Comparison of ENCODE assay signal across 8 cellular contexts in the genomic region with DNA sequence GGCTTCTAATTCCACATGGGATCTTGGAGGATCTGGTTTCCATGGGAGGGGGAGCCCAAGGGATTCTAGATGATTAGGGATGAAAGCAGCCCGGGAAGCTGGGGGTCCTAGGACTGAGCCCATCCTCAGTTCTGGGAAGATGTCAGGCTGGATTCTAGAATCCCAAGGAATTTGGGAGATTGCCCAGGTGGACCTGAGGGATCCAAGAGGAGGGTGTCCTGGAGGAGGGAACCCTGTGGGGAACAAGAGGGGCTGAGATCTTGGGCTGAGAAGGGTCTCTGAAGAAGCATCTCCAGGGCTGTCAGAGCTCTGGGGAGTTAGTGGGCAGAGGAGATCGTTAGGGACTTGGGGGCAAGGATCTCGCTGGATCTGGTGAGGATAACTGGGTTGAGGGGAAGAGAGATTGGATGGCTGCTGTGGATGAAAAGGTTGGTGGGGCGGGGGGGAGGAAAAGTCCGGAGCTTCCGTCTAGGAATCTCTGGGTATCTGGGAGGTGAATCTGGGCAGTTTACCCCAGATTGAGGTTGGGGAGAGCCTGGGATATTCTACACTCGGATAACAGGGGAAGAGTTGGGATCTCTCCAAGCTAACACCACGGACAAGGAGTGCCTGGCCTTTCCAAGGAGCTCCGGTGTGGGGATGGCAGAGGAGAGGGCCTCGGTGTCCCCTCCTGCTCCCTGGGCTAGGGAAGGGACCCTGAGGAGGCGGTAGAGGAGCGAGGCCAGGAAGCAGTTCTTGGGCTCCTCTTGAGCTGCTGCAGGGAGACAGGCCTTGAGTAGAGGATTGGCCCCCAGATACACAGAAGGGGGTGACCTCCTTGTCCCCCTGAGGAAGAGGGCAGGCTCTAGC. TPM values are rescaled to one million over a fixed set of nuclear protein-coding genes. Genes with fewer than 3 reads are reported as not detected.
DNase-seq lines count a peak whose midpoint lies in the region; ATAC-seq and TF ChIP-seq lines count a peak whose summit lies in the region.
"Had no signal": no experiment of that assay in that cellular context is flagged by ENCODE, and none has a peak within 500 bp of the region (broad histone marks: within the 10 kb centered on the region; RNA-seq: fewer than 3 reads in every experiment).

No MANE protein-coding gene starts in this region.

- H3K9me3 Mint-ChIP-seq in HFFc6, result no peaks in the 10 kb centered on the region

- intact Hi-C loops in body of pancreas (cut with DNase I) (no loop called here), ovary (cut with DNase I) (no loop called here), aorta (cut with DNase I) (no loop called here)

- H3K27ac Mint-ChIP-seq in HFFc6, result peak overlapping the region; percentile 29

- TF ChIP-seq EP300 in ovary (IDR thresholded peaks at IDR 0.05), result no peak

- peak overlapping the region; percentile 84 for H3K4me3 Mint-ChIP-seq in HFFc6

- H3K4me3 ChIP-seq in body of pancreas, result no peak overlapping the region
- peak overlapping the region; percentile 84 for H3K4me3 ChIP-seq in ovary
- H3K4me3 ChIP-seq in aorta (ENCODE audit: low read length in 2 of 2), result no peak overlapping the region

- DNase-seq in HFFc6 (no peak), body of pancreas (no peak), ovary (peak in 2 of 5 donors; percentile 38 to 50), dedifferentiated amniotic fluid mesenchymal stem cell (ENCODE audit: extremely low spot score) (no peak), NCI-H526 (lab: John Stamatoyannopoulos, UW) (no peak), aorta (no peak)
- DNase-seq: activated CD4-positive, alpha-beta T cell treated with anti-CD3 and anti-CD28 coated beads, Interleukin-2, amount 50 U/mL, for 1 hour; stimulated activated CD4-positive, alpha-beta T cell treated with anti-CD3 and anti-CD28 coated beads, Interleukin-2, amount 100 ng/mL, for 24 hours had no signal

- ATAC-seq in body of pancreas (no peak), aorta (ENCODE audit: low FRiP score) (no peak)

- no peaks in the 10 kb centered on the region for H3K27me3 ChIP-seq in body of pancreas
- no peaks in the 10 kb centered on the region for H3K27me3 ChIP-seq in ovary
- no peaks in the 10 kb centered on the region for H3K27me3 ChIP-seq in aorta (ENCODE audit: control insufficient read depth in 1 of 2, insufficient read depth in 2 of 2, low read length in 1 of 2)

- H3K27ac ChIP-seq in body of pancreas (peak overlapping the region in 3 of 4 donors; percentile 77 to 96 (median 93)), ovary (peak overlapping the region in 1 of 2 donors; percentile 85), aorta (ENCODE audit: low read depth in 1 of 2, low read length in 2 of 2) (no peak overlapping the region)

- H3K27me3 Mint-ChIP-seq in HFFc6 (ENCODE audit: insufficient read depth), result peaks cover 2% of the 10 kb centered on the region; the same call in 1 of the 2 replicates

- H3K9me3 ChIP-seq in body of pancreas (no peaks in the 10 kb centered on the region), ovary (no peaks in the 10 kb centered on the region), aorta (ENCODE audit: control insufficient read depth, low read length) (no peaks in the 10 kb centered on the region)

- TF ChIP-seq POLR2A in body of pancreas (IDR thresholded peaks at IDR 0.05), result no peak
- TF ChIP-seq POLR2A in ovary (IDR thresholded peaks at IDR 0.05), result no peak

- no peaks in the 10 kb centered on the region for H3K36me3 ChIP-seq in body of pancreas (replicated peaks in 1 of 2; ENCODE audit: insufficient read depth in 1 of 2, low read depth in 2 of 2)
- no peaks in the 10 kb centered on the region for H3K36me3 ChIP-seq in ovary
- no peaks in the 10 kb centered on the region for H3K36me3 ChIP-seq in aorta (ENCODE audit: control insufficient read depth in 1 of 2, insufficient read depth in 2 of 2, low read length in 1 of 2)

- TF ChIP-seq CTCF in HFFc6 (IDR thresholded peaks at IDR 0.05), result no peak
- no peak for TF ChIP-seq CTCF in body of pancreas (IDR thresholded peaks at IDR 0.05)
- no peak for TF ChIP-seq CTCF in ovary (IDR thresholded peaks at IDR 0.05)

- H3K4me1 ChIP-seq in body of pancreas (peaks cover 20% of the 10 kb centered on the region), ovary (ENCODE audit: insufficient read depth) (no peaks in the 10 kb centered on the region), aorta (ENCODE audit: control insufficient read depth in 1 of 2, insufficient read depth in 2 of 2, low read length in 2 of 2) (peaks cover 0 to 1% of the 10 kb centered on the region in 2 donors)

- 0 out of 2 replicates have a peak, but pooled peaks cover 9% of the 10 kb centered on the region for H3K36me3 Mint-ChIP-seq in HFFc6 (ENCODE audit: low read depth)

- 71 to 75% methylated on average over 10 to 12 of the region's 12 CpGs for WGBS in body of pancreas, 2 donors
- 47 to 54% (median 52%) methylated on average over 12 of the region's 12 CpGs for WGBS in ovary, 3 donors
- 62 to 64% methylated on average over 12 of the region's 12 CpGs for WGBS in aorta, 2 donors

- peaks cover 31% of the 10 kb centered on the region for H3K4me1 Mint-ChIP-seq in HFFc6 (ENCODE audit: low read depth)

RNA-seq across cellular contexts. Expression of gene FBXL19, which starts 1.6 kb away (rescaled TPM):
- 10 to 100 TPM; 21.9 to 25.8 (median 23.4) TPM for total RNA-seq in HFFc6 (2021; fragmentation: NEBNext Ultra II Directional; extraction: Animal tissue kit (Norgen Biotek cat#: 25700))
- 10 to 100 TPM in 1 of 2 donors, 1 to 10 TPM in 1; 8.6 to 21.1 TPM for total RNA-seq in body of pancreas
- 10 to 100 TPM; 10.2 to 24.3 (median 15.4) TPM for total RNA-seq in ovary
- 10 to 100 TPM in 1 of 2 donors, 1 to 10 TPM in 1; 1.6 to 12.4 TPM for polyA plus RNA-seq in ovary
- total RNA-seq in aorta, result 10 to 100 TPM; 14.7 to 22.7 TPM
- 10 to 100 TPM in 1 of 2 donors, 1 to 10 TPM in 1; 4.3 to 11.6 TPM for polyA plus RNA-seq in aorta

RNA-seq across cellular contexts. Expression of gene ORAI3, which starts 23.8 kb away (rescaled TPM):
- total RNA-seq in HFFc6 (2021; fragmentation: NEBNext Ultra II Directional; extraction: Animal tissue kit (Norgen Biotek cat#: 25700)), result 10 to 100 TPM; 15.2 to 26.2 (median 18.4) TPM
- total RNA-seq in body of pancreas (10 to 100 TPM in 1 of 2 donors, 1 to 10 TPM in 1; 7.9 to 27.2 TPM), ovary (10 to 100 TPM; 21.5 to 30.8 (median 24.1) TPM), aorta (10 to 100 TPM; 11.8 to 21.7 TPM)
- polyA plus RNA-seq in ovary (10 to 100 TPM; 26.0 to 27.5 TPM), aorta (10 to 100 TPM in 1 of 2 donors, 1 to 10 TPM in 1; 9.1 to 20.8 TPM)

RNA-seq across cellular contexts. Expression of gene CTF1, which starts 28.6 kb away (rescaled TPM):
- total RNA-seq in HFFc6 (2021; fragmentation: NEBNext Ultra II Directional; extraction: Animal tissue kit (Norgen Biotek cat#: 25700)), result 10 to 100 TPM; 12.0 to 16.3 (median 14.0) TPM
- 1 to 10 TPM; 1.0 to 2.0 TPM for total RNA-seq in body of pancreas
- 10 to 100 TPM in 5 of 7 donors, 1 to 10 TPM in 2; 7.0 to 22.4 (median 14.4) TPM for total RNA-seq in ovary
- 10 to 100 TPM in 1 of 2 donors, 1 to 10 TPM in 1; 7.9 to 16.2 TPM for polyA plus RNA-seq in ovary
- total RNA-seq in aorta, result 1 to 10 TPM; 6.2 to 7.2 TPM
- 1 to 10 TPM; 6.4 to 7.9 TPM for polyA plus RNA-seq in aorta

RNA-seq across cellular contexts. Expression of gene BCL7C, which starts 31.1 kb away (rescaled TPM):
- 10 to 100 TPM; 42.7 to 52.7 (median 48.4) TPM for total RNA-seq in HFFc6 (2021; fragmentation: NEBNext Ultra II Directional; extraction: Animal tissue kit (Norgen Biotek cat#: 25700))
- total RNA-seq in body of pancreas (10 to 100 TPM; 19.8 to 24.1 TPM), ovary (10 to 100 TPM; 34.4 to 54.8 (median 49.0) TPM), aorta (10 to 100 TPM; 30.2 to 33.9 TPM)
- polyA plus RNA-seq in ovary (10 to 100 TPM; 13.3 to 44.1 TPM), aorta (10 to 100 TPM; 54.8 to 60.7 TPM)

RNA-seq across cellular contexts. Expression of gene SETD1A, which starts 32.5 kb away (rescaled TPM):
- 10 to 100 TPM; 13.4 to 15.8 (median 14.4) TPM for total RNA-seq in HFFc6 (2021; fragmentation: NEBNext Ultra II Directional; extraction: Animal tissue kit (Norgen Biotek cat#: 25700))
- 10 to 100 TPM in 1 of 2 donors, 1 to 10 TPM in 1; 4.7 to 10.9 TPM for total RNA-seq in body of pancreas
- total RNA-seq in ovary, result 10 to 100 TPM in 5 of 7 donors, 1 to 10 TPM in 2; 5.0 to 31.8 (median 24.9) TPM
- polyA plus RNA-seq in ovary, result 10 to 100 TPM in 1 of 2 donors, 1 to 10 TPM in 1; 5.8 to 17.1 TPM
- 10 to 100 TPM; 16.4 to 19.7 TPM for total RNA-seq in aorta
- 1 to 10 TPM; 4.4 to 9.7 TPM for polyA plus RNA-seq in aorta

Comparison
In these comparisons a context has a peak if more than half of its experiments do, and no peak if none do; other contexts are left out.
1. H3K27ac ChIP-seq: peak in body of pancreas (3 of 4); none in aorta (0 of 2).